Comparison of ENCODE assay signal across 19 cellular contexts in the genomic region with DNA sequence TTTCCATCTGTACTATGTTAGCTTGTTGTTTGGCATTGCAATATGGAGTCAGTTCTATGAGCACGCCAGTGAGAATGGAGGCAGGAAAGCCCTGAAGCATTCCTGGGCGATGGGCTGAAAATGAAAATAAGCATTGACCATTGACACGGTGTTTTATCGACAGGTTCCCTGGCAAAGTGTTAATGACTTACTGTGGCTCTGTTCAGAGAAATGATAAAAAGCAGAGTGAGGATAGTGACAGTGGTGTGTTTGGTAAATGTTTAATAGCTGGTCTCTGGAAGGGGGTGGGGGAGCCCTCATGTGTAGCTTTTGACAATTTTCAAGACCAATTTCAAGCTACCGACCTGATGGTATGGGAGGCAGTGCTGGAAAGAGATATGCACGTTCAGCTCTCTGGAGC.
A peak's percentile ranks its signal among the peaks of the same experiment; 100 is the strongest.
DNase-seq lines count a peak whose midpoint lies in the region; ATAC-seq and TF ChIP-seq lines count a peak whose summit lies in the region.
"Had no signal": no experiment of that assay in that cellular context is flagged by ENCODE, and none has a peak within 500 bp of the region (broad histone marks: within the 10 kb centered on the region; RNA-seq: fewer than 3 reads in every experiment).

No MANE protein-coding gene starts in this region.

- H2AFZ ChIP-seq in GM23338 = no peak overlapping the region

- no peak overlapping the region for H3K27ac ChIP-seq in GM23338 (ENCODE audit: low read depth)
- H3K27ac ChIP-seq in body of pancreas = no peak overlapping the region

- TF ChIP-seq CTCF in GM23338 (conservative IDR thresholded peaks at IDR 0.05; ENCODE audit: low read depth in 2 of 2) = no peak
- no peak for TF ChIP-seq CTCF in body of pancreas (IDR thresholded peaks at IDR 0.05)
- no peak for TF ChIP-seq CTCF in nephron (IDR thresholded peaks at IDR 0.05; ENCODE audit: unreplicated experiment in 3 of 3)

- WGBS in body of pancreas, 2 donors = 6 to 19% methylated on average over 6 of the region's 6 CpGs

- H3K36me3 ChIP-seq in GM23338 (ENCODE audit: insufficient read depth) (no peaks in the 10 kb centered on the region), body of pancreas (replicated peaks in 1 of 2; ENCODE audit: insufficient read depth in 1 of 2, low read depth in 2 of 2) (no peaks in the 10 kb centered on the region)

- POLR2A ChIA-PET in activated CD8-positive, alpha-beta T cell treated with anti-CD3 and anti-CD28 coated beads, Interleukin-2, amount 10 ng/mL, durations not matched to agents 7 days and 5 days (lab: Charles Lee) = no interaction called here

- DNase-seq in GM23338 (ENCODE audit: low spot score) (no peak), body of pancreas (peak in 3 of 4 donors; percentile 5 to 36 (median 14)), left kidney (ENCODE audit: low read depth, low spot score) (peak; percentile 32), NCI-H345 treated with DMSO at 0.1 percent for 48 hours (lab: John Stamatoyannopoulos, UW; ENCODE audit: unreplicated experiment) (no peak), 8988T (no peak), T-helper 17 cell (no peak)
- no peak for DNase-seq in activated CD8-positive, alpha-beta T cell treated with anti-CD3 and anti-CD28 coated beads, Interleukin-2, amount 10 ng/mL, durations not matched to agents 7 days and 5 days
- DNase-seq: CD4-positive, CD25-positive, alpha-beta regulatory T cell; DMS153; GOT3; NCI-H1105 treated with DMSO at 0.1 percent for 48 hours; NCI-H1694; NCI-H2081; NCI-H2171 treated with DMSO at 0.1 percent for 48 hours; NCI-H526 had no signal

- H3K9me3 ChIP-seq in body of pancreas (no peaks in the 10 kb centered on the region), T-helper 17 cell (ENCODE audit: control insufficient read depth, low read length, poor library complexity, severe bottlenecking) (peaks cover 2% of the 10 kb centered on the region)

- TF ChIP-seq POLR2A in body of pancreas (IDR thresholded peaks at IDR 0.05) = no peak

- H3K27ac Mint-ChIP-seq in GM23338 (peak overlapping the region; percentile 28), nephron (peak overlapping the region in 2 of 3 experiments; percentile 41 to 77), T-helper 17 cell (no peak overlapping the region)
- H3K27ac Mint-ChIP-seq in activated CD8-positive, alpha-beta T cell treated with anti-CD3 and anti-CD28 coated beads, Interleukin-2, amount 10 ng/mL, durations not matched to agents 7 days and 5 days = no peak overlapping the region
- H3K27ac Mint-ChIP-seq: CD4-positive, CD25-positive, alpha-beta regulatory T cell; IgD-negative memory B cell had no signal

- CTCF ChIA-PET in activated CD8-positive, alpha-beta T cell treated with anti-CD3 and anti-CD28 coated beads, Interleukin-2, amount 10 ng/mL, durations not matched to agents 7 days and 5 days (lab: Charles Lee) = no interaction called here

- no peaks in the 10 kb centered on the region for H3K9me2 ChIP-seq in GM23338 (ENCODE audit: insufficient read depth)

- H3K4me1 ChIP-seq in GM23338 (ENCODE audit: insufficient read depth) = peaks cover 27% of the 10 kb centered on the region
- H3K4me1 ChIP-seq in body of pancreas = no peaks in the 10 kb centered on the region

- H3K4me1 Mint-ChIP-seq in GM23338 = peaks cover 29% of the 10 kb centered on the region
- H3K4me1 Mint-ChIP-seq in nephron = peaks cover 30% of the 10 kb centered on the region
- H3K4me1 Mint-ChIP-seq in activated CD8-positive, alpha-beta T cell treated with anti-CD3 and anti-CD28 coated beads, Interleukin-2, amount 10 ng/mL, durations not matched to agents 7 days and 5 days (ENCODE audit: low read depth) = no peaks in the 10 kb centered on the region
- H3K4me1 Mint-ChIP-seq in T-helper 17 cell = no peaks in the 10 kb centered on the region
- H3K4me1 Mint-ChIP-seq: CD4-positive, CD25-positive, alpha-beta regulatory T cell; IgD-negative memory B cell had no signal

- H4K20me1 ChIP-seq in GM23338 (replicated peaks; ENCODE audit: insufficient read depth) = no peaks in the 10 kb centered on the region

- intact Hi-C loops in body of pancreas (cut with DNase I) = no loop called here

- H3F3A ChIP-seq in GM23338 (replicated peaks; ENCODE audit: low read depth) = no peaks in the 10 kb centered on the region

- H3K4me3 ChIP-seq in GM23338 = no peak overlapping the region
- H3K4me3 ChIP-seq in body of pancreas = no peak overlapping the region

- H3K36me3 Mint-ChIP-seq in GM23338 (ENCODE audit: low read depth) = no peaks in the 10 kb centered on the region
- no peaks in the 10 kb centered on the region for H3K36me3 Mint-ChIP-seq in nephron (ENCODE audit: low read depth)
- no peaks in the 10 kb centered on the region for H3K36me3 Mint-ChIP-seq in activated CD8-positive, alpha-beta T cell treated with anti-CD3 and anti-CD28 coated beads, Interleukin-2, amount 10 ng/mL, durations not matched to agents 7 days and 5 days (ENCODE audit: low read depth)
- no peaks in the 10 kb centered on the region for H3K36me3 Mint-ChIP-seq in T-helper 17 cell (ENCODE audit: low read depth)
- H3K36me3 Mint-ChIP-seq: CD4-positive, CD25-positive, alpha-beta regulatory T cell; IgD-negative memory B cell had no signal

- H3K4me2 ChIP-seq in GM23338 = no peak overlapping the region

- ATAC-seq in GM23338 = no peak
- no peak for ATAC-seq in body of pancreas
- ATAC-seq in activated CD8-positive, alpha-beta T cell treated with anti-CD3 and anti-CD28 coated beads, Interleukin-2, amount 10 ng/mL, durations not matched to agents 7 days and 5 days = no peak
- ATAC-seq in T-helper 17 cell = no peak
- ATAC-seq: HCT116, Panc1 had no signal

- H3K27me3 Mint-ChIP-seq in GM23338 (ENCODE audit: insufficient read depth, low read depth, poor library complexity) (no peaks in the 10 kb centered on the region), nephron (ENCODE audit: low read depth) (no peaks in the 10 kb centered on the region), T-helper 17 cell (no peaks in the 10 kb centered on the region)
- no peaks in the 10 kb centered on the region for H3K27me3 Mint-ChIP-seq in activated CD8-positive, alpha-beta T cell treated with anti-CD3 and anti-CD28 coated beads, Interleukin-2, amount 10 ng/mL, durations not matched to agents 7 days and 5 days (ENCODE audit: low read depth)
- H3K27me3 Mint-ChIP-seq: CD4-positive, CD25-positive, alpha-beta regulatory T cell; IgD-negative memory B cell had no signal

- H3K27me3 ChIP-seq in GM23338 (ENCODE audit: insufficient read depth) = no peaks in the 10 kb centered on the region
- no peaks in the 10 kb centered on the region for H3K27me3 ChIP-seq in body of pancreas

- H3K4me3 Mint-ChIP-seq in GM23338 = no peak overlapping the region
- H3K4me3 Mint-ChIP-seq in nephron = peak overlapping the region in 1 of 3 experiments; percentile 13
- H3K4me3 Mint-ChIP-seq in activated CD8-positive, alpha-beta T cell treated with anti-CD3 and anti-CD28 coated beads, Interleukin-2, amount 10 ng/mL, durations not matched to agents 7 days and 5 days = no peak overlapping the region
- no peak overlapping the region for H3K4me3 Mint-ChIP-seq in T-helper 17 cell
- H3K4me3 Mint-ChIP-seq: IgD-negative memory B cell had no signal

- H3K9me3 Mint-ChIP-seq in GM23338 (no peaks in the 10 kb centered on the region), nephron (no peaks in the 10 kb centered on the region)
- peaks cover 3% of the 10 kb centered on the region for H3K9me3 Mint-ChIP-seq in activated CD8-positive, alpha-beta T cell treated with anti-CD3 and anti-CD28 coated beads, Interleukin-2, amount 10 ng/mL, durations not matched to agents 7 days and 5 days (ENCODE audit: insufficient read depth)

- no peaks in the 10 kb centered on the region for H3K79me2 ChIP-seq in GM23338 (replicated peaks; ENCODE audit: insufficient read depth)

TF ChIP-seq in GM23338, 12 proteins besides CTCF, POLR2A, EP300 and RAD21 (continues in another document):
- TF ChIP-seq STAT1 (IDR thresholded peaks at IDR 0.05; ENCODE audit: unreplicated experiment) (no peak), EZH2 (IDR thresholded peaks at IDR 0.05; ENCODE audit: low read depth, unreplicated experiment) (no peak), JUNB (IDR thresholded peaks at IDR 0.05; ENCODE audit: unreplicated experiment) (no peak)

Comparison
In these comparisons a context has a peak if more than half of its experiments do, and no peak if none do; other contexts are left out.
1. DNase-seq: peak in body of pancreas (3 of 4) and left kidney (single experiment); none in GM23338 (single experiment), NCI-H345 treated with DMSO at 0.1 percent for 48 hours (single experiment), activated CD8-positive, alpha-beta T cell treated with anti-CD3 and anti-CD28 coated beads, Interleukin-2, amount 10 ng/mL, durations not matched to agents 7 days and 5 days (single experiment), 8988T (single experiment) and T-helper 17 cell (0 of 3).
2. H3K27ac Mint-ChIP-seq: peak in GM23338 (single experiment) and nephron (2 of 3); none in activated CD8-positive, alpha-beta T cell treated with anti-CD3 and anti-CD28 coated beads, Interleukin-2, amount 10 ng/mL, durations not matched to agents 7 days and 5 days (single experiment) and T-helper 17 cell (single experiment).